In the genomic region with DNA sequence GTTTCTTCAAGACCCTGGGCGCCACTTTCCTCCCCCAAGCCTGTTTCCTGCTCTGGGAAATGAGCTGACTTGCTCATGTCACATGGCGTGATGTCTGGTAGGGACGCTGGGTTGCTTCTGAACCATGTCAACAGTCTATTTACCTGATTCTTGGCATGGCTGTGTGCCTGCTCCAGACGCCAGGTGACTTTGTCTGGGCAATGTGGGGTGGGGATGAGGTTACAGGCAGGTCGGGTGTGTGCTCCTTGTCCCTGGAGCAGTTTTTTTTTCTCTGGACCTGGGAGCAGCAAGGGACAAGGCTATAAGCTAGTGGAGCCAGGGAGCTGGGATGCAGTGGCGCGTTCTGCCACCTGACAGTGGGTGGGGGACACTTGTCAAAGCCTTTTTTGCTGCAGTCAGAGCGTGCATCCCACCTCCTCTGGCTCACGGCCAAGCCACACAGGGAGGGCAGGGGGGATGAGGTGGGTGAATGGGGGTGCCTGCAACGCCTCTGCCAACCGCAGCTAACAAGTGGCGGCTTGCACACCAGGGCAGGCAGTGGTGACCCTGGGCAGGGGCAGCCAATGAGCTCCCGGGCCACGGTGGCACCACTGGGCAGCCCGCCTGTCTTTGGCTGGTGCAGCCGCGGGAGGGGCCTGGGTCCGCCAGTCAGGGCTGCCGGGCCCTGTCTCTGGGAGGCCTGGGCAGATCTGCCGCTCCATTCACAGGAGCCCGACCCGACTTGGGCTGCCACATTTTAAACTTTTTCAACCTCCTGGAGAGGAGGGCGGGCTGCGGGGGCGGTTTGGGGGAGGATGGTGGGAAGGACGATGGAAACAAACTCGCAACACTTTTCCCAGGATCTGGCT, we compare ENCODE assay signal across 8 cellular contexts. TPM values are rescaled to one million over a fixed set of nuclear protein-coding genes. Genes with fewer than 3 reads are reported as not detected.
DNase-seq lines count a peak whose midpoint lies in the region; ATAC-seq and TF ChIP-seq lines count a peak whose summit lies in the region.

No MANE protein-coding gene starts in this region.

- peaks cover 0 to 24% (median 7%) of the 10 kb centered on the region in 4 donors for H3K36me3 ChIP-seq in sigmoid colon

- 3 to 8% methylated on average over 27 of the region's 27 CpGs for WGBS in sigmoid colon, 2 donors

- H3K4me1 ChIP-seq in sigmoid colon = peaks cover 0 to 69% (median 60%) of the 10 kb centered on the region in 4 donors

- no peaks in the 10 kb centered on the region for H3K27me3 ChIP-seq in sigmoid colon

- intact Hi-C loops in sigmoid colon (cut with DNase I) = loop anchor here (10.0 kb wide), 1 partner anchor 437 kb away; no protein-coding TSS in a partner anchor

- DNase-seq in DMS53 treated with DMSO at 0.1 percent for 48 hours (lab: John Stamatoyannopoulos, UW; ENCODE audit: unreplicated experiment) (peak; percentile 95), HCEC 1CT (peak; percentile 75), NCI-H146 (lab: John Stamatoyannopoulos, UW) (peak; percentile 99), T-helper 22 cell (ENCODE audit: low read depth) (peak; percentile 82), astrocyte of the spinal cord (ENCODE audit: low read depth, low spot score) (peak; percentile 95), iPS DF 19.7 (ENCODE audit: low read depth, low spot score) (peak; percentile 81), sigmoid colon (peak; percentile 91)

- peak overlapping the region; percentile 75 to 87 (median 80) for H3K27ac ChIP-seq in sigmoid colon

- TF ChIP-seq CTCF in astrocyte of the spinal cord (IDR thresholded peaks at IDR 0.05; ENCODE audit: low read depth, low read length) (peak; percentile 8), sigmoid colon (IDR thresholded peaks at IDR 0.05) (peak; percentile 10 to 47 (median 34))

- in situ Hi-C loops in astrocyte of the spinal cord (cut with HindIII; ENCODE audit: low sequenced_read_pairs) = no loop called here

- no peak for TF ChIP-seq POLR2A in sigmoid colon (IDR thresholded peaks at IDR 0.05)

- H3K4me3 ChIP-seq in astrocyte of the spinal cord (ENCODE audit: low read depth, low read length) = no peak overlapping the region
- peak overlapping the region in 1 of 4 donors; percentile 14 for H3K4me3 ChIP-seq in sigmoid colon

- ATAC-seq in HG02870 (IDR thresholded peaks at IDR 0.05; ENCODE audit: unreplicated experiment) = no peak

- TF ChIP-seq EP300 in sigmoid colon (IDR thresholded peaks at IDR 0.05) = no peak

- no peaks in the 10 kb centered on the region for H3K9me3 ChIP-seq in sigmoid colon

RNA-seq across cellular contexts. Expression of a gene that starts 22.9 kb away (rescaled TPM):
- total RNA-seq in sigmoid colon = 10 to 100 TPM; 22.4 to 38.5 (median 30.0) TPM
- polyA plus RNA-seq in sigmoid colon = 10 to 100 TPM in 2 of 3 donors, 1 to 10 TPM in 1; 9.5 to 28.7 (median 15.6) TPM

RNA-seq across cellular contexts. Expression of a gene that starts 58.1 kb away (rescaled TPM):
- total RNA-seq in sigmoid colon = 100 to 1,000 TPM in 2 of 4 donors, 10 to 100 TPM in 2; 77.2 to 202 (median 133) TPM
- 100 to 1,000 TPM in 1 of 3 donors, 10 to 100 TPM in 2; 71.5 to 413 (median 85.3) TPM for polyA plus RNA-seq in sigmoid colon
